In the genomic region with DNA sequence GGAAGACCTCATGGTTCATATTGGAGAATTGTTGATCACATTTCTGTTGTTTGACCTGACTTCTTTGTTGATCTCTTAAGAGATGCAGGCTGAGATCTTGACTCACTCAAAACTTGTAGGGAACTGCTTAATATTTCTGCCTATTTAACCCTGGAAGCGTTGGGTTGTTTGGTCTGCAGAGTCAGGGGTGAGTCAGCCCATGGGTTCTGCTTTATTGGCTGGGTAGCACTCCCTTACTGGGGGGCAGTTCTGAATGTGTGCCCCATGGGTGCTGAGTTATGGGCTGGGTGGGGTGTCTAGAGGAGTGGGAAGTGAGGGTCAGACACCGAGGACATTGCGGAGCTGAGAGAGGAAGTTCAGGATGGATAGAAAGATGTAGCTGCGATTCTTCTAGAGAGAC, we compare ENCODE assay signal across 10 cellular contexts.
DNase-seq lines count a peak whose midpoint lies in the region; ATAC-seq and TF ChIP-seq lines count a peak whose summit lies in the region.
"Had no signal": no experiment of that assay in that cellular context is flagged by ENCODE, and none has a peak within 500 bp of the region (broad histone marks: within the 10 kb centered on the region; RNA-seq: fewer than 3 reads in every experiment).

No MANE protein-coding gene starts in this region.

- H3K27ac Mint-ChIP-seq in activated naive CD8-positive, alpha-beta T cell treated with anti-CD3 and anti-CD28 coated beads, Interleukin-2, amount 50 U/mL, for 24 hours: no peak overlapping the region
- no peak overlapping the region for H3K27ac Mint-ChIP-seq in activated naive CD8-positive, alpha-beta T cell treated with anti-CD3 and anti-CD28 coated beads for 36 hours
- peak overlapping the region; percentile 60 for H3K27ac Mint-ChIP-seq in memory B cell

- no peaks in the 10 kb centered on the region for H3K27me3 Mint-ChIP-seq in activated naive CD8-positive, alpha-beta T cell treated with anti-CD3 and anti-CD28 coated beads, Interleukin-2, amount 50 U/mL, for 24 hours
- H3K27me3 Mint-ChIP-seq in activated naive CD8-positive, alpha-beta T cell treated with anti-CD3 and anti-CD28 coated beads for 36 hours: no peaks in the 10 kb centered on the region
- no peaks in the 10 kb centered on the region for H3K27me3 Mint-ChIP-seq in memory B cell

- H3K9me3 Mint-ChIP-seq in activated naive CD8-positive, alpha-beta T cell treated with anti-CD3 and anti-CD28 coated beads, Interleukin-2, amount 50 U/mL, for 24 hours: no peaks in the 10 kb centered on the region
- H3K9me3 Mint-ChIP-seq in activated naive CD8-positive, alpha-beta T cell treated with anti-CD3 and anti-CD28 coated beads for 36 hours: no peaks in the 10 kb centered on the region
- no peaks in the 10 kb centered on the region for H3K9me3 Mint-ChIP-seq in memory B cell

- H3K4me3 ChIP-seq in choroid plexus epithelial cell (ENCODE audit: low read depth, low read length) (no peak overlapping the region), uterus (no peak overlapping the region)

- H3K27ac ChIP-seq in uterus: peak overlapping the region; percentile 72 to 75
- H3K27ac ChIP-seq: neutrophil had no signal

- no peaks in the 10 kb centered on the region for H3K27me3 ChIP-seq in uterus
- H3K27me3 ChIP-seq: neutrophil had no signal

- no peaks in the 10 kb centered on the region for H3K9me3 ChIP-seq in uterus
- H3K9me3 ChIP-seq: neutrophil had no signal

- no peak for TF ChIP-seq POLR2A in uterus (IDR thresholded peaks at IDR 0.05)

- H3K36me3 ChIP-seq in uterus: no peaks in the 10 kb centered on the region
- H3K36me3 ChIP-seq: neutrophil had no signal

- peaks cover 0 to 7% of the 10 kb centered on the region in 2 donors for H3K4me1 ChIP-seq in uterus

- no peak for DNase-seq in activated naive CD8-positive, alpha-beta T cell treated with anti-CD3 and anti-CD28 coated beads, Interleukin-2, amount 50 U/mL, for 24 hours
- DNase-seq in activated naive CD8-positive, alpha-beta T cell treated with anti-CD3 and anti-CD28 coated beads for 36 hours: no peak
- DNase-seq in choroid plexus epithelial cell (ENCODE audit: low read depth): peak; percentile 48
- DNase-seq in memory B cell (ENCODE audit: low spot score in 2 of 2): no peak
- DNase-seq in uterus: no peak
- no peak for DNase-seq in NCI-H510A treated with DMSO at 0.1 percent for 48 hours (lab: John Stamatoyannopoulos, UW)
- no peak for DNase-seq in KG1 (lab: John Stamatoyannopoulos, UW)
- DNase-seq: activated CD4-positive, alpha-beta T cell treated with anti-CD3 and anti-CD28 coated beads, Interleukin-2, amount 50 U/mL, for 4 hours had no signal

- intact Hi-C loops in uterus (cut with DNase I; ENCODE audit: low total_unique reads): no loop called here

- TF ChIP-seq CTCF in choroid plexus epithelial cell (conservative IDR thresholded peaks at IDR 0.05; ENCODE audit: low read depth, low read length) (no peak), uterus (IDR thresholded peaks at IDR 0.05) (no peak)

- H3K36me3 Mint-ChIP-seq in activated naive CD8-positive, alpha-beta T cell treated with anti-CD3 and anti-CD28 coated beads, Interleukin-2, amount 50 U/mL, for 24 hours (ENCODE audit: low read depth): peaks cover 2% of the 10 kb centered on the region
- peaks cover 6% of the 10 kb centered on the region for H3K36me3 Mint-ChIP-seq in activated naive CD8-positive, alpha-beta T cell treated with anti-CD3 and anti-CD28 coated beads for 36 hours
- H3K36me3 Mint-ChIP-seq in memory B cell: peaks cover 9% of the 10 kb centered on the region

- ATAC-seq in activated naive CD8-positive, alpha-beta T cell treated with anti-CD3 and anti-CD28 coated beads, Interleukin-2, amount 50 U/mL, for 24 hours: peak; percentile 49
- ATAC-seq in memory B cell (ENCODE audit: low read depth) (no peak), HG02623 (IDR thresholded peaks at IDR 0.05; ENCODE audit: unreplicated experiment) (no peak)

- H3K4me3 Mint-ChIP-seq in activated naive CD8-positive, alpha-beta T cell treated with anti-CD3 and anti-CD28 coated beads, Interleukin-2, amount 50 U/mL, for 24 hours: no peak overlapping the region
- no peak overlapping the region for H3K4me3 Mint-ChIP-seq in activated naive CD8-positive, alpha-beta T cell treated with anti-CD3 and anti-CD28 coated beads for 36 hours
- H3K4me3 Mint-ChIP-seq in memory B cell: no peak overlapping the region

- peaks cover 57% of the 10 kb centered on the region for H3K4me1 Mint-ChIP-seq in activated naive CD8-positive, alpha-beta T cell treated with anti-CD3 and anti-CD28 coated beads, Interleukin-2, amount 50 U/mL, for 24 hours
- H3K4me1 Mint-ChIP-seq in activated naive CD8-positive, alpha-beta T cell treated with anti-CD3 and anti-CD28 coated beads for 36 hours: peaks cover 35% of the 10 kb centered on the region
- H3K4me1 Mint-ChIP-seq in memory B cell: peaks cover 51% of the 10 kb centered on the region
